Comparison of ENCODE assay signal across 19 cellular contexts in genomic region chr3:32709346-32709745, GRCh38.
"Had no signal": no experiment of that assay in that cellular context is flagged by ENCODE, and none has a peak within 500 bp of the region (broad histone marks: within the 10 kb centered on the region; RNA-seq: fewer than 3 reads in every experiment).

No MANE protein-coding gene starts in this region.

- H3K9me3 ChIP-seq: ascending aorta, breast epithelium, colonic mucosa, gastroesophageal sphincter, heart left ventricle, transverse colon had no signal

- H3K27me3 Mint-ChIP-seq: activated CD4-positive, alpha-beta memory T cell treated with anti-CD3 and anti-CD28 coated beads, Interleukin-2, amount 10 ng/mL, durations not matched to agents 7 days and 5 days; activated CD8-positive, alpha-beta memory T cell treated with anti-CD3 and anti-CD28 coated beads, Interleukin-2, amount 10 ng/mL, durations not matched to agents 7 days and 5 days; memory B cell; stimulated activated naive B cell treated with anti-CD40 and anti-IgM and Interleukin-4, amounts not matched to agents 10 μg/mL and 1 μg/mL and 100 μg/mL, for 72 hours had no signal

- H3K27ac ChIP-seq: ascending aorta, breast epithelium, colonic mucosa, gastroesophageal sphincter, heart left ventricle, transverse colon had no signal

- H3K36me3 ChIP-seq: colonic mucosa had no signal

- H3K4me3 Mint-ChIP-seq: activated CD4-positive, alpha-beta memory T cell treated with anti-CD3 and anti-CD28 coated beads, Interleukin-2, amount 10 ng/mL, durations not matched to agents 7 days and 5 days; activated CD8-positive, alpha-beta memory T cell treated with anti-CD3 and anti-CD28 coated beads, Interleukin-2, amount 10 ng/mL, durations not matched to agents 7 days and 5 days; memory B cell; stimulated activated naive B cell treated with anti-CD40 and anti-IgM and Interleukin-4, amounts not matched to agents 10 μg/mL and 1 μg/mL and 100 μg/mL, for 72 hours had no signal

- H3K4me3 ChIP-seq: ascending aorta, breast epithelium, colonic mucosa, gastroesophageal sphincter, heart left ventricle, transverse colon had no signal

- DNase-seq: activated CD4-positive, alpha-beta memory T cell treated with anti-CD3 and anti-CD28 coated beads, Interleukin-2, amount 10 ng/mL, durations not matched to agents 7 days and 5 days; activated CD4-positive, alpha-beta T cell treated with anti-CD3 and anti-CD28 coated beads for 48 hours; activated CD4-positive, CD25-positive, alpha-beta regulatory T cell; activated CD8-positive, alpha-beta memory T cell treated with anti-CD3 and anti-CD28 coated beads, Interleukin-2, amount 10 ng/mL, durations not matched to agents 7 days and 5 days; colonic mucosa; heart left ventricle; islet precursor cell; left colon; stimulated activated CD4-positive, alpha-beta T cell treated with anti-CD3 and anti-CD28 coated beads, Interleukin-2, amount 100 ng/mL, for 48 hours; stimulated activated CD8-positive, alpha-beta memory T cell treated with anti-CD3 and anti-CD28 coated beads, Interleukin-4, amount 100 ng/mL, for 48 hours; stimulated activated naive B cell treated with anti-CD40 and anti-IgM and Interleukin-4, amounts not matched to agents 10 μg/mL and 1 μg/mL and 100 μg/mL, for 72 hours; T-helper 9 cell; transverse colon had no signal

- H3K9me3 Mint-ChIP-seq: activated CD4-positive, alpha-beta memory T cell treated with anti-CD3 and anti-CD28 coated beads, Interleukin-2, amount 10 ng/mL, durations not matched to agents 7 days and 5 days; activated naive CD4-positive, alpha-beta T cell treated with anti-CD3 and anti-CD28 coated beads, Interleukin-2, amount 50 U/mL, for 72 hours; memory B cell; stimulated activated naive B cell treated with anti-CD40 and anti-IgM and Interleukin-4, amounts not matched to agents 10 μg/mL and 1 μg/mL and 100 μg/mL, for 72 hours had no signal

- H3K27ac Mint-ChIP-seq: activated CD4-positive, alpha-beta memory T cell treated with anti-CD3 and anti-CD28 coated beads, Interleukin-2, amount 10 ng/mL, durations not matched to agents 7 days and 5 days; memory B cell; stimulated activated naive B cell treated with anti-CD40 and anti-IgM and Interleukin-4, amounts not matched to agents 10 μg/mL and 1 μg/mL and 100 μg/mL, for 72 hours had no signal

- H3K4me1 ChIP-seq: ascending aorta, colonic mucosa had no signal

- ATAC-seq: activated CD8-positive, alpha-beta memory T cell treated with anti-CD3 and anti-CD28 coated beads, Interleukin-2, amount 10 ng/mL, durations not matched to agents 7 days and 5 days; activated naive CD4-positive, alpha-beta T cell treated with anti-CD3 and anti-CD28 coated beads, Interleukin-2, amount 50 U/mL, for 72 hours; gastroesophageal sphincter; heart left ventricle; left colon; sciatic nerve; stimulated activated naive B cell treated with anti-CD40 and anti-IgM and Interleukin-4, amounts not matched to agents 10 μg/mL and 1 μg/mL and 100 μg/mL, for 72 hours had no signal

- H3K27me3 ChIP-seq: ascending aorta, breast epithelium, colonic mucosa, gastroesophageal sphincter, heart left ventricle, transverse colon had no signal
